ENCODE assay signal across 35 cellular contexts in the genomic region with DNA sequence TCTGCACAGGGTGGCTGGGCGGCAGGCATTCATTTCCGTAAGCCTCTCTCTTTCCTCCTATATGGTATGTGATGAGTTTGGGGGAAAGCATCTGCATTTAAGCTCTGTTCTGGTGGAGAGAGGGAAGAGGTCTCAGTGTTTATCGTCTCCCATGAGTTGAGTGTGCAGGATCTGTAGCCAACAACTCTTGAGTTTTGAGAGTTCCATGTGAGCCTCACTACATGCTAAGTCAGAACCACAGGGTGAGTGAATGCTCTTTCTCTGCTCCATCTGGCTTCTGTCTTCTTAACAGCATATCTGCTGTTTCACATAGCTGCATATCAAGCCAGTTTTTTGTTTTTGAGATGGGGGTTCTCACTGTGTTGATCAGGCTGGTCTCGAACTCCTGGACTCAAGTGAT. TPM values are rescaled to one million over a fixed set of nuclear protein-coding genes. Genes with fewer than 3 reads are reported as not detected.
DNase-seq lines count a peak whose midpoint lies in the region; ATAC-seq, FAIRE-seq and TF ChIP-seq lines count a peak whose summit lies in the region.
"Had no signal": no experiment of that assay in that cellular context is flagged by ENCODE, and none has a peak within 500 bp of the region (broad histone marks: within the 10 kb centered on the region; RNA-seq: fewer than 3 reads in every experiment).

No MANE protein-coding gene starts in this region.

- H3K9me2 ChIP-seq in PC-9 (ENCODE audit: insufficient read depth), result no peaks in the 10 kb centered on the region

- 92% methylated on average over 4 of the region's 4 CpGs for WGBS in A549 (ENCODE audit: missing lambda C conversion rate)

- ATAC-seq in A549 (no peak), HG03108 (IDR thresholded peaks at IDR 0.05; ENCODE audit: unreplicated experiment) (no peak)
- ATAC-seq: body of pancreas; CD8-positive, alpha-beta T cell; lower lobe of right lung; naive thymus-derived CD8-positive, alpha-beta T cell; psoas muscle; sciatic nerve had no signal

- H3K4me2 ChIP-seq in A549 (peak overlapping the region; percentile 45), PC-9 (0 out of 2 replicates have a peak overlapping the region, but pooled peaks have one; percentile 10), osteoblast (ENCODE audit: insufficient read depth, low read length) (peak overlapping the region; percentile 68)

- no peak for FAIRE-seq in A549 (lab: Jason Lieb, UNC)
- FAIRE-seq: endometrium, GM18507, GM19239, TTC549 had no signal

- peaks cover 35% of the 10 kb centered on the region for H3F3A ChIP-seq in PC-9 (ENCODE audit: insufficient read depth, low read depth)

- CTCF ChIA-PET in A549 (lab: Yijun Ruan, JAX) (interaction anchor here (1.1 to 1.4 kb wide), 3 partner anchors 47 to 221 kb away, joined by 3 to 5 read pairs (median 4); no protein-coding TSS in a partner anchor), PC-9 (lab: Charles Lee) (no interaction called here)

- H3K79me2 ChIP-seq in PC-9 (ENCODE audit: low read depth), result peaks cover 68% of the 10 kb centered on the region
- peaks cover 78% of the 10 kb centered on the region for H3K79me2 ChIP-seq in osteoblast (ENCODE audit: insufficient read depth, low read length)

- H2AFZ ChIP-seq in PC-9 (no peak overlapping the region), osteoblast (ENCODE audit: low read length) (no peak overlapping the region)

- POLR2A ChIA-PET in A549 (lab: Yijun Ruan, JAX) (no interaction called here), PC-9 (lab: Charles Lee; ENCODE audit: unreplicated experiment) (interaction anchor here (0.5 kb wide), 1 partner anchor 168 kb away, joined by 4 read pairs; no protein-coding TSS in a partner anchor)

- H4K20me1 ChIP-seq in PC-9 (ENCODE audit: insufficient read depth) (no peaks in the 10 kb centered on the region), osteoblast (ENCODE audit: insufficient read depth, low read length) (peaks cover 6% of the 10 kb centered on the region)

- no peak for TF ChIP-seq RAD21 in A549 (conservative IDR thresholded peaks at IDR 0.05 in 1 of 2, IDR thresholded peaks at IDR 0.05 in 1 of 2)

- TF ChIP-seq CTCF in A549 (IDR thresholded peaks at IDR 0.05), result no peak
- TF ChIP-seq CTCF in PC-9 (conservative IDR thresholded peaks at IDR 0.05), result no peak
- TF ChIP-seq CTCF in coronary artery (IDR thresholded peaks at IDR 0.05), result no peak
- no peak for TF ChIP-seq CTCF in osteoblast (IDR thresholded peaks at IDR 0.05; ENCODE audit: extremely low read depth, low read depth, low read length)

- intact Hi-C loops in PC-9 (cut with micrococcal nuclease; ENCODE audit: unreplicated experiment), result no loop called here

- peak overlapping the region; percentile 62 to 81; a peak in 5 of 6 replicates for H3K27ac ChIP-seq in A549
- peak overlapping the region; percentile 45; the same call in 1 of the 2 replicates for H3K27ac ChIP-seq in PC-9
- no peak overlapping the region for H3K27ac ChIP-seq in coronary artery
- peak overlapping the region; percentile 91 for H3K27ac ChIP-seq in osteoblast (ENCODE audit: low read depth, low read length)
- H3K27ac ChIP-seq: body of pancreas, HL-60, lower lobe of right lung, psoas muscle, SK-N-MC, stomach had no signal

- DNase-seq in A549 (ENCODE audit: low read depth in 1 of 2, low spot score in 1 of 2), result no peak
- DNase-seq in PC-9, result no peak
- DNase-seq in coronary artery (ENCODE audit: low spot score), result peak; percentile 28
- DNase-seq in osteoblast (ENCODE audit: insufficient read length, low spot score, missing footprints), result no peak
- DNase-seq in NCI-H2171 treated with DMSO at 0.1 percent for 48 hours (lab: John Stamatoyannopoulos, UW), result no peak
- no peak for DNase-seq in NCI-H748 (lab: John Stamatoyannopoulos, UW; ENCODE audit: unreplicated experiment)
- DNase-seq in activated CD8-positive, alpha-beta memory T cell treated with anti-CD3 and anti-CD28 coated beads, Interleukin-2, amount 50 U/mL, for 48 hours, result no peak
- DNase-seq: 8988T; activated CD4-positive, alpha-beta T cell treated with anti-CD3 and anti-CD28 coated beads, Interleukin-2, amount 50 U/mL, for 48 hours; activated CD4-positive, CD25-positive, alpha-beta regulatory T cell; activated naive CD4-positive, alpha-beta T cell treated with Interleukin-2 at 50 U/mL for 16 hours; AML-193; body of pancreas; DMS 273 treated with DMSO at 0.1 percent for 48 hours; H7; hippocampal formation; lower lobe of right lung; naive thymus-derived CD8-positive, alpha-beta T cell; NCI-H2029 treated with DMSO at 0.1 percent for 48 hours; NCI-H345; NCI-H774; occipital lobe; psoas muscle; RPMI8226; stimulated activated CD4-positive, alpha-beta T cell treated with anti-CD3 and anti-CD28 coated beads, Interleukin-4, amount 100 ng/mL, for 1 hour; stomach had no signal

- no peak for TF ChIP-seq EP300 in A549 (IDR thresholded peaks at IDR 0.05)

- no peak for TF ChIP-seq POLR2A in A549 (IDR thresholded peaks at IDR 0.05; ENCODE audit: low read length)

- no peaks in the 10 kb centered on the region for H3K9me3 ChIP-seq in A549
- no peaks in the 10 kb centered on the region for H3K9me3 ChIP-seq in PC-9 (ENCODE audit: insufficient read depth, low read depth)
- H3K9me3 ChIP-seq in osteoblast (ENCODE audit: low read depth, low read length), result no peaks in the 10 kb centered on the region
- H3K9me3 ChIP-seq: body of pancreas, lower lobe of right lung, psoas muscle, stomach had no signal

- H3K4me3 ChIP-seq in A549 (no peak overlapping the region), PC-9 (no peak overlapping the region), coronary artery (no peak overlapping the region), osteoblast (ENCODE audit: insufficient read depth, low read length) (no peak overlapping the region)
- H3K4me3 ChIP-seq: body of pancreas, lower lobe of right lung, psoas muscle, SK-N-MC, stomach had no signal

- BruUV-seq in PC-9 (replicated peaks; lab: Mats Ljungman, UMichigan), result no TSS peak

- H3K36me3 ChIP-seq in PC-9 (ENCODE audit: low read depth), result no peaks in the 10 kb centered on the region
- H3K36me3 ChIP-seq in osteoblast (ENCODE audit: insufficient read depth, low read length), result peaks cover 18% of the 10 kb centered on the region

- peaks cover 43% of the 10 kb centered on the region for H3K4me1 ChIP-seq in A549
- peaks cover 42% of the 10 kb centered on the region for H3K4me1 ChIP-seq in PC-9 (replicated peaks; ENCODE audit: insufficient read depth)
- H3K4me1 ChIP-seq in osteoblast (ENCODE audit: insufficient read depth, low read length), result peaks cover 13% of the 10 kb centered on the region
- H3K4me1 ChIP-seq: body of pancreas had no signal

- H3K27me3 ChIP-seq in PC-9 (ENCODE audit: insufficient read depth, low read depth) (no peaks in the 10 kb centered on the region), osteoblast (ENCODE audit: insufficient read depth, low read length) (no peaks in the 10 kb centered on the region)
- H3K27me3 ChIP-seq: body of pancreas, stomach had no signal

TF ChIP-seq in A549, 52 proteins besides CTCF, POLR2A, EP300 and RAD21:
- TF ChIP-seq ZNF302 (CRISPR knock-in tag; IDR thresholded peaks at IDR 0.05) (no peak), BHLHE40 (IDR thresholded peaks at IDR 0.05; ENCODE audit: low read depth, low read length) (no peak), HMGXB4 (CRISPR knock-in tag; IDR thresholded peaks at IDR 0.05; ENCODE audit: borderline replicate concordance) (no peak)

RNA-seq across cellular contexts. Expression of gene RAB31, which starts 22.7 kb away (rescaled TPM):
- polyA plus RNA-seq in A549 (2011; rRNA removed), result 46.3 and 49.1 TPM in 2 replicates
- 11.2 and 13.8 TPM in 2 replicates for polyA plus RNA-seq in A549 (2012; cell fraction: cytosol; rRNA removed)
- polyA plus RNA-seq in A549 (2012; cell fraction: nucleus; rRNA removed), result 11.4 and 19.0 TPM in 2 replicates
- 16.9 to 20.5 TPM (median 18.5 TPM) in 3 replicates for polyA plus RNA-seq in A549 (2017; fragmentation: RNase III; extraction: RNeasy Plus Mini Kit Qiagen cat#74134 plus additional on column Dnase treatment)
- polyA minus RNA-seq in A549 (2011; rRNA and poly(A)+ RNA removed), result 25.2 and 33.0 TPM in 2 replicates
- total RNA-seq in PC-9 (2021), result 48.6 and 51.0 TPM in 2 replicates
- total RNA-seq in osteoblast, result 120 and 144 TPM in 2 replicates

Comparison
In these comparisons a context has a peak if more than half of its experiments do, and no peak if none do; other contexts are left out.
1. H3K27ac ChIP-seq: peak in A549 (2 of 2), PC-9 (single experiment) and osteoblast (single experiment); none in coronary artery (0 of 2).
2. H3K4me2 ChIP-seq: peak in every context shown above with its lines; median percentile 68 in osteoblast; 45 in A549; 10 in PC-9.